9 cellular contexts compared by ENCODE assay signal in the genomic region with DNA sequence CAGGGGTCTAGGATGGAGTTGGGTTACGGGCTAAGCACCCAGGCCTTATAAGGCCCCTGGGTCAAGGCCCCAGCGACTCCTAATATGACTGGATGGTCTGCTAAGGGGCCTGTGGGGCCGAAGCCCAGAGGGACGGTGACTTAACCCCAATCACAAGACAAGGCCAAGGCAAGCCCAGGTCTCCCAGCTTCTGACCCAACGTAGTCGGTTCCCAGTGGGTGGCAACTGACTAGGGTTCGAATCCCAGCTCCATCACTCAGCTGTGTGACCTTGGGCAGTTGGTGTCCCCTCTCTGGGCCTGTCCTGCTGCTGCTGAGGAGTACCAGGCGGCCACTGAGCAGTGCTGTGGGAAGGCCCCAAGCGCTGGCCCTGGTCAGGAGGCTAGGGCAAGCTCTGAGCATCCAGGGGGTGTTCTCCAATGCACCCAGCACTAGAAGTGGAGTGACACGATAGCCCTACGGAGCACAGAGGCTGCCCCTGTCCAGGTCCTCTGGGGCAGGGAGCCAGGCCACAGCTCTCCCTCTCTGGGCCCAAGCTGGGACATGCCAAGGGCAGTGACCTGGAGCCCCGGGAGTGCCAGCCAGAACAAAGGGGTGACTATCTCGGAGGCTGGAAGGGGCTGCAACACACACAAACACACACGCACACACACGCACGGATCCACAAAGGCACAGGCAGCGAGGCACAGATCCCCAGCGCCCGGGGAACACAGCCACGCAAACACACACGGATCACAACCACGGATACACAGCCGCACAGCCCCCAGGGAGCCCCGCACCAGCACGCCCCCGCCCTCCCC. TPM values are rescaled to one million over a fixed set of nuclear protein-coding genes. Genes with fewer than 3 reads are reported as not detected.
DNase-seq lines count a peak whose midpoint lies in the region; ATAC-seq and TF ChIP-seq lines count a peak whose summit lies in the region.
"Had no signal": no experiment of that assay in that cellular context is flagged by ENCODE, and none has a peak within 500 bp of the region (broad histone marks: within the 10 kb centered on the region; RNA-seq: fewer than 3 reads in every experiment).

No MANE protein-coding gene starts in this region.

- peaks cover 8% of the 10 kb centered on the region for H3K27me3 Mint-ChIP-seq in activated T-cell treated with anti-CD3 and anti-CD28 coated beads, Interleukin-2, amount 50 U/mL, for 72 hours (ENCODE audit: low read depth)
- no peaks in the 10 kb centered on the region for H3K27me3 Mint-ChIP-seq in mesothelial cell of epicardium (ENCODE audit: low read depth)

- H3K36me3 Mint-ChIP-seq in activated T-cell treated with anti-CD3 and anti-CD28 coated beads, Interleukin-2, amount 50 U/mL, for 72 hours (ENCODE audit: insufficient read depth in 2 of 2) = peaks cover 0 to 1% of the 10 kb centered on the region in 2 donors
- H3K36me3 Mint-ChIP-seq in mesothelial cell of epicardium = peaks cover 1% of the 10 kb centered on the region

- WGBS in ectodermal cell, 2 experiments = 42% methylated on average over 26 of the region's 26 CpGs

- H3K4me1 ChIP-seq in ectodermal cell (ENCODE audit: control insufficient read depth, insufficient read depth, low read length) (peaks cover 30% of the 10 kb centered on the region), uterus (peaks cover 0 to 34% of the 10 kb centered on the region in 2 donors)

- H3K27me3 ChIP-seq in ectodermal cell (ENCODE audit: control insufficient read depth, insufficient read depth, low read length, poor library complexity, severe bottlenecking) (no peaks in the 10 kb centered on the region), uterus (no peaks in the 10 kb centered on the region)

- H3K9me3 ChIP-seq in ectodermal cell (ENCODE audit: control insufficient read depth, low read length) (no peaks in the 10 kb centered on the region), uterus (no peaks in the 10 kb centered on the region)

- H3K4me3 ChIP-seq in ectodermal cell (ENCODE audit: insufficient read depth, low read depth, low read length) (peak overlapping the region; percentile 36), uterus (peak overlapping the region; percentile 44 to 62)

- intact Hi-C loops in uterus (cut with DNase I; ENCODE audit: low total_unique reads) = no loop called here

- peak in 1 of 2 donors; percentile 17 for ATAC-seq in activated T-cell treated with anti-CD3 and anti-CD28 coated beads, Interleukin-2, amount 50 U/mL, for 72 hours (replicated peaks in 1 of 2)

- TF ChIP-seq POLR2A in uterus (IDR thresholded peaks at IDR 0.05) = no peak

- H3K36me3 ChIP-seq in ectodermal cell (ENCODE audit: control insufficient read depth, insufficient read depth, low read length) (no peaks in the 10 kb centered on the region), uterus (no peaks in the 10 kb centered on the region)

- no peaks in the 10 kb centered on the region for H3K4me1 Mint-ChIP-seq in activated T-cell treated with anti-CD3 and anti-CD28 coated beads, Interleukin-2, amount 50 U/mL, for 72 hours (ENCODE audit: low read depth)
- H3K4me1 Mint-ChIP-seq in mesothelial cell of epicardium = peaks cover 19% of the 10 kb centered on the region

- H3K27ac ChIP-seq in ectodermal cell (ENCODE audit: insufficient read depth, low read depth, low read length, poor library complexity, severe bottlenecking) = no peak overlapping the region
- H3K27ac ChIP-seq in uterus = peak overlapping the region; percentile 65 to 67

- DNase-seq in activated T-cell treated with anti-CD3 and anti-CD28 coated beads, Interleukin-2, amount 50 U/mL, for 72 hours = no peak
- no peak for DNase-seq in activated T-cell treated with anti-CD3 and anti-CD28 coated beads for 4 hours
- DNase-seq in mesothelial cell of epicardium (ENCODE audit: low spot score in 2 of 2, unreplicated experiment in 2 of 2) = no peak
- DNase-seq in uterus = no peak
- DNase-seq in dedifferentiated amniotic fluid mesenchymal stem cell (ENCODE audit: extremely low spot score) = no peak
- no peak for DNase-seq in NCI-H446 treated with DMSO at 0.1 percent for 48 hours (lab: John Stamatoyannopoulos, UW)
- DNase-seq in SW480 (ENCODE audit: low spot score) = no peak
- DNase-seq: effector CD4-positive, alpha-beta T cell had no signal

- H3K27ac Mint-ChIP-seq in activated T-cell treated with anti-CD3 and anti-CD28 coated beads, Interleukin-2, amount 50 U/mL, for 72 hours = no peak overlapping the region
- H3K27ac Mint-ChIP-seq in mesothelial cell of epicardium = peak overlapping the region; percentile 50

- no peak for TF ChIP-seq CTCF in mesothelial cell of epicardium (IDR thresholded peaks at IDR 0.05; ENCODE audit: unreplicated experiment)
- TF ChIP-seq CTCF in uterus (IDR thresholded peaks at IDR 0.05) = no peak

- peak overlapping the region; percentile 36 to 42 for H3K4me3 Mint-ChIP-seq in activated T-cell treated with anti-CD3 and anti-CD28 coated beads, Interleukin-2, amount 50 U/mL, for 72 hours
- peak overlapping the region; percentile 76 for H3K4me3 Mint-ChIP-seq in mesothelial cell of epicardium

- no peaks in the 10 kb centered on the region for H3K9me3 Mint-ChIP-seq in activated T-cell treated with anti-CD3 and anti-CD28 coated beads, Interleukin-2, amount 50 U/mL, for 72 hours
- H3K9me3 Mint-ChIP-seq in mesothelial cell of epicardium = no peaks in the 10 kb centered on the region

RNA-seq across cellular contexts. Expression of a gene that starts 0.5 kb away (rescaled TPM):
- total RNA-seq in activated T-cell treated with anti-CD3 and anti-CD28 coated beads, Interleukin-2, amount 50 U/mL, for 72 hours = 10 to 100 TPM; 37.7 to 41.9 TPM
- 39.2 TPM for polyA plus RNA-seq in ectodermal cell (2013, experiment 1 of 4)
- polyA plus RNA-seq in ectodermal cell (2013, experiment 2 of 4) = 27.4 TPM
- 31.3 TPM for polyA plus RNA-seq in ectodermal cell (2013, experiment 3 of 4)
- 35.0 TPM for polyA plus RNA-seq in ectodermal cell (2013, experiment 4 of 4)
- total RNA-seq in mesothelial cell of epicardium (34.4 to 39.4 TPM (median 38.5 TPM) in 3 replicates), uterus (10 to 100 TPM in 2 of 4 donors, 1 to 10 TPM in 2; 6.1 to 54.3 (median 15.7) TPM)

RNA-seq across cellular contexts. Expression of a gene that starts 22.4 kb away (rescaled TPM):
- 10 to 100 TPM; 74.4 to 75.6 TPM for total RNA-seq in activated T-cell treated with anti-CD3 and anti-CD28 coated beads, Interleukin-2, amount 50 U/mL, for 72 hours
- polyA plus RNA-seq in ectodermal cell (2013, experiment 1 of 4) = 33.3 TPM
- 31.3 TPM for polyA plus RNA-seq in ectodermal cell (2013, experiment 2 of 4)
- polyA plus RNA-seq in ectodermal cell (2013, experiment 3 of 4) = 26.3 TPM
- 29.3 TPM for polyA plus RNA-seq in ectodermal cell (2013, experiment 4 of 4)
- total RNA-seq in mesothelial cell of epicardium = 34.2 to 37.5 TPM (median 36.2 TPM) in 3 replicates
- total RNA-seq in uterus = 100 to 1,000 TPM in 3 of 4 donors, 10 to 100 TPM in 1; 37.7 to 133 (median 111) TPM

RNA-seq across cellular contexts. Expression of a gene that starts 22.5 kb away (rescaled TPM):
- 10 to 100 TPM; 11.1 to 14.4 TPM for total RNA-seq in activated T-cell treated with anti-CD3 and anti-CD28 coated beads, Interleukin-2, amount 50 U/mL, for 72 hours
- 0.46 TPM for polyA plus RNA-seq in ectodermal cell (2013, experiment 1 of 4)
- polyA plus RNA-seq in ectodermal cell (2013, experiment 2 of 4) = 0.44 TPM
- 0.43 TPM for polyA plus RNA-seq in ectodermal cell (2013, experiment 3 of 4)
- 0.53 TPM for polyA plus RNA-seq in ectodermal cell (2013, experiment 4 of 4)
- total RNA-seq in mesothelial cell of epicardium (7.3 to 8.5 TPM (median 8.1 TPM) in 3 replicates), uterus (100 to 1,000 TPM in 1 of 4 donors, 10 to 100 TPM in 3; 14.0 to 256 (median 50.3) TPM)

RNA-seq across cellular contexts. Expression of a gene that starts 39.9 kb away (rescaled TPM):
- 10 to 100 TPM; 28.1 to 30.5 TPM for total RNA-seq in activated T-cell treated with anti-CD3 and anti-CD28 coated beads, Interleukin-2, amount 50 U/mL, for 72 hours
- polyA plus RNA-seq in ectodermal cell (2013, experiment 1 of 4) = 8.7 TPM
- polyA plus RNA-seq in ectodermal cell (2013, experiment 2 of 4) = 8.1 TPM
- polyA plus RNA-seq in ectodermal cell (2013, experiment 3 of 4) = 10.3 TPM
- 10.7 TPM for polyA plus RNA-seq in ectodermal cell (2013, experiment 4 of 4)
- total RNA-seq in mesothelial cell of epicardium = 14.5 to 16.1 TPM (median 15.8 TPM) in 3 replicates
- total RNA-seq in uterus = 10 to 100 TPM in 3 of 4 donors, under 1 TPM in 1; 0.59 to 41.7 (median 20.7) TPM

RNA-seq across cellular contexts. Expression of a gene that starts 53.6 kb away (rescaled TPM):
- 1 to 10 TPM; 4.4 to 6.4 TPM for total RNA-seq in activated T-cell treated with anti-CD3 and anti-CD28 coated beads, Interleukin-2, amount 50 U/mL, for 72 hours
- polyA plus RNA-seq in ectodermal cell (2013, experiment 1 of 4) = 3.6 TPM
- 4.1 TPM for polyA plus RNA-seq in ectodermal cell (2013, experiment 2 of 4)
- polyA plus RNA-seq in ectodermal cell (2013, experiment 3 of 4) = 3.8 TPM
- polyA plus RNA-seq in ectodermal cell (2013, experiment 4 of 4) = 6.3 TPM
- total RNA-seq in mesothelial cell of epicardium = 7.6 to 9.0 TPM (median 8.2 TPM) in 3 replicates
- total RNA-seq in uterus = 10 to 100 TPM in 1 of 4 donors, 1 to 10 TPM in 2, not detected in 1; 2.9 to 11.3 (median 3.2) TPM
